8 cellular contexts compared by ENCODE assay signal in genomic region chr7:115009139-115009538, GRCh38.
DNase-seq lines count a peak whose midpoint lies in the region; ATAC-seq and TF ChIP-seq lines count a peak whose summit lies in the region.

No MANE protein-coding gene starts in this region.

- H3K4me1 Mint-ChIP-seq in activated CD4-positive, alpha-beta T cell treated with anti-CD3 and anti-CD28 coated beads, Interleukin-2, amount 10 ng/mL, durations not matched to agents 7 days and 5 days = peaks cover 79% of the 10 kb centered on the region
- H3K4me1 Mint-ChIP-seq in activated T-helper 17 cell treated with anti-CD3 and anti-CD28 coated beads, Interleukin-2, amount 50 U/mL, for 72 hours = peaks cover 66% of the 10 kb centered on the region
- peaks cover 19 to 27% of the 10 kb centered on the region in 2 donors for H3K4me1 Mint-ChIP-seq in stimulated activated naive B cell treated with anti-CD40 and anti-IgM and Interleukin-4, amounts not matched to agents 10 μg/mL and 1 μg/mL and 100 μg/mL, for 72 hours

- no peaks in the 10 kb centered on the region for H3K27me3 ChIP-seq in ovary

- CTCF ChIA-PET in activated CD4-positive, alpha-beta T cell treated with anti-CD3 and anti-CD28 coated beads, Interleukin-2, amount 10 ng/mL, durations not matched to agents 7 days and 5 days (lab: Charles Lee) = interaction anchor here (0.8 to 1.4 kb wide), 4 partner anchors 10 to 27 kb away, joined by 3 to 5 read pairs (median 4); no protein-coding TSS in a partner anchor

- peak overlapping the region in 1 of 2 donors; percentile 14 for H3K27ac ChIP-seq in ovary

- no peak for TF ChIP-seq EP300 in ovary (IDR thresholded peaks at IDR 0.05)

- peaks cover 67% of the 10 kb centered on the region for H3K36me3 Mint-ChIP-seq in activated CD4-positive, alpha-beta T cell treated with anti-CD3 and anti-CD28 coated beads, Interleukin-2, amount 10 ng/mL, durations not matched to agents 7 days and 5 days (ENCODE audit: low read depth)
- H3K36me3 Mint-ChIP-seq in activated T-helper 17 cell treated with anti-CD3 and anti-CD28 coated beads, Interleukin-2, amount 50 U/mL, for 72 hours (ENCODE audit: low read depth) = peaks cover 92% of the 10 kb centered on the region
- H3K36me3 Mint-ChIP-seq in stimulated activated naive B cell treated with anti-CD40 and anti-IgM and Interleukin-4, amounts not matched to agents 10 μg/mL and 1 μg/mL and 100 μg/mL, for 72 hours = peaks cover 18 to 42% of the 10 kb centered on the region in 2 donors

- ATAC-seq in HG03097 (IDR thresholded peaks at IDR 0.05; ENCODE audit: low FRiP score, unreplicated experiment) = peak; percentile 59
- ATAC-seq in activated T-helper 17 cell treated with anti-CD3 and anti-CD28 coated beads, Interleukin-2, amount 50 U/mL, for 72 hours (replicated peaks) = peak; percentile 50
- ATAC-seq in stimulated activated naive B cell treated with anti-CD40 and anti-IgM and Interleukin-4, amounts not matched to agents 10 μg/mL and 1 μg/mL and 100 μg/mL, for 72 hours (replicated peaks) = peak; percentile 81 to 83

- TF ChIP-seq CTCF in ovary (IDR thresholded peaks at IDR 0.05) = no peak

- H3K27ac Mint-ChIP-seq in activated CD4-positive, alpha-beta T cell treated with anti-CD3 and anti-CD28 coated beads, Interleukin-2, amount 10 ng/mL, durations not matched to agents 7 days and 5 days = peak overlapping the region; percentile 90
- peak overlapping the region; percentile 91 for H3K27ac Mint-ChIP-seq in activated T-helper 17 cell treated with anti-CD3 and anti-CD28 coated beads, Interleukin-2, amount 50 U/mL, for 72 hours
- H3K27ac Mint-ChIP-seq in stimulated activated naive B cell treated with anti-CD40 and anti-IgM and Interleukin-4, amounts not matched to agents 10 μg/mL and 1 μg/mL and 100 μg/mL, for 72 hours = peak overlapping the region; percentile 31

- intact Hi-C loops in ovary (cut with DNase I) = no loop called here

- H3K9me3 Mint-ChIP-seq in activated CD4-positive, alpha-beta T cell treated with anti-CD3 and anti-CD28 coated beads, Interleukin-2, amount 10 ng/mL, durations not matched to agents 7 days and 5 days = peaks cover 6% of the 10 kb centered on the region
- no peaks in the 10 kb centered on the region for H3K9me3 Mint-ChIP-seq in activated T-helper 17 cell treated with anti-CD3 and anti-CD28 coated beads, Interleukin-2, amount 50 U/mL, for 72 hours
- H3K9me3 Mint-ChIP-seq in stimulated activated naive B cell treated with anti-CD40 and anti-IgM and Interleukin-4, amounts not matched to agents 10 μg/mL and 1 μg/mL and 100 μg/mL, for 72 hours = no peaks in the 10 kb centered on the region

- H3K4me1 ChIP-seq in ovary (ENCODE audit: insufficient read depth) = peaks cover 7% of the 10 kb centered on the region

- H3K4me3 Mint-ChIP-seq in activated CD4-positive, alpha-beta T cell treated with anti-CD3 and anti-CD28 coated beads, Interleukin-2, amount 10 ng/mL, durations not matched to agents 7 days and 5 days = peak overlapping the region; percentile 66
- H3K4me3 Mint-ChIP-seq in activated T-helper 17 cell treated with anti-CD3 and anti-CD28 coated beads, Interleukin-2, amount 50 U/mL, for 72 hours = peak overlapping the region; percentile 79
- peak overlapping the region; percentile 13 to 37 for H3K4me3 Mint-ChIP-seq in stimulated activated naive B cell treated with anti-CD40 and anti-IgM and Interleukin-4, amounts not matched to agents 10 μg/mL and 1 μg/mL and 100 μg/mL, for 72 hours

- no peaks in the 10 kb centered on the region for H3K36me3 ChIP-seq in ovary

- no peak for TF ChIP-seq POLR2A in ovary (IDR thresholded peaks at IDR 0.05)

- H3K27me3 Mint-ChIP-seq in activated CD4-positive, alpha-beta T cell treated with anti-CD3 and anti-CD28 coated beads, Interleukin-2, amount 10 ng/mL, durations not matched to agents 7 days and 5 days = no peaks in the 10 kb centered on the region
- H3K27me3 Mint-ChIP-seq in activated T-helper 17 cell treated with anti-CD3 and anti-CD28 coated beads, Interleukin-2, amount 50 U/mL, for 72 hours = no peaks in the 10 kb centered on the region
- no peaks in the 10 kb centered on the region for H3K27me3 Mint-ChIP-seq in stimulated activated naive B cell treated with anti-CD40 and anti-IgM and Interleukin-4, amounts not matched to agents 10 μg/mL and 1 μg/mL and 100 μg/mL, for 72 hours

- POLR2A ChIA-PET in activated CD4-positive, alpha-beta T cell treated with anti-CD3 and anti-CD28 coated beads, Interleukin-2, amount 10 ng/mL, durations not matched to agents 7 days and 5 days (lab: Charles Lee) = no interaction called here

- H3K4me3 ChIP-seq in ovary = no peak overlapping the region

- H3K9me3 ChIP-seq in ovary = no peaks in the 10 kb centered on the region

- peak; percentile 32 for DNase-seq in activated CD4-positive, alpha-beta T cell treated with anti-CD3 and anti-CD28 coated beads, Interleukin-2, amount 10 ng/mL, durations not matched to agents 7 days and 5 days
- DNase-seq in activated CD4-positive, alpha-beta T cell treated with anti-CD3 and anti-CD28 coated beads, Interleukin-2, amount 50 U/mL, for 48 hours = no peak
- no peak for DNase-seq in stimulated activated naive B cell treated with anti-CD40 and anti-IgM and Interleukin-4, amounts not matched to agents 10 μg/mL and 1 μg/mL and 100 μg/mL, for 72 hours
- no peak for DNase-seq in anterior cingulate cortex (lab: John Stamatoyannopoulos, UW)
- no peak for DNase-seq in ovary
- no peak for DNase-seq in NCI-H2196 treated with DMSO at 0.1 percent for 48 hours (lab: John Stamatoyannopoulos, UW; ENCODE audit: unreplicated experiment)

- 10 to 13% (median 10%) methylated on average over 3 of the region's 3 CpGs for WGBS in ovary, 3 donors

Comparison
In these comparisons a context has a peak if more than half of its experiments do, and no peak if none do; other contexts are left out.
1. H3K27ac Mint-ChIP-seq: peak in every context shown above with its lines; median percentile 91 in activated T-helper 17 cell treated with anti-CD3 and anti-CD28 coated beads, Interleukin-2, amount 50 U/mL, for 72 hours; 90 in activated CD4-positive, alpha-beta T cell treated with anti-CD3 and anti-CD28 coated beads, Interleukin-2, amount 10 ng/mL, durations not matched to agents 7 days and 5 days; 31 in stimulated activated naive B cell treated with anti-CD40 and anti-IgM and Interleukin-4, amounts not matched to agents 10 μg/mL and 1 μg/mL and 100 μg/mL, for 72 hours.
2. H3K4me3 Mint-ChIP-seq: peak in every context shown above with its lines; median percentile 79 in activated T-helper 17 cell treated with anti-CD3 and anti-CD28 coated beads, Interleukin-2, amount 50 U/mL, for 72 hours; 66 in activated CD4-positive, alpha-beta T cell treated with anti-CD3 and anti-CD28 coated beads, Interleukin-2, amount 10 ng/mL, durations not matched to agents 7 days and 5 days; 25 in stimulated activated naive B cell treated with anti-CD40 and anti-IgM and Interleukin-4, amounts not matched to agents 10 μg/mL and 1 μg/mL and 100 μg/mL, for 72 hours.